In the genomic region with DNA sequence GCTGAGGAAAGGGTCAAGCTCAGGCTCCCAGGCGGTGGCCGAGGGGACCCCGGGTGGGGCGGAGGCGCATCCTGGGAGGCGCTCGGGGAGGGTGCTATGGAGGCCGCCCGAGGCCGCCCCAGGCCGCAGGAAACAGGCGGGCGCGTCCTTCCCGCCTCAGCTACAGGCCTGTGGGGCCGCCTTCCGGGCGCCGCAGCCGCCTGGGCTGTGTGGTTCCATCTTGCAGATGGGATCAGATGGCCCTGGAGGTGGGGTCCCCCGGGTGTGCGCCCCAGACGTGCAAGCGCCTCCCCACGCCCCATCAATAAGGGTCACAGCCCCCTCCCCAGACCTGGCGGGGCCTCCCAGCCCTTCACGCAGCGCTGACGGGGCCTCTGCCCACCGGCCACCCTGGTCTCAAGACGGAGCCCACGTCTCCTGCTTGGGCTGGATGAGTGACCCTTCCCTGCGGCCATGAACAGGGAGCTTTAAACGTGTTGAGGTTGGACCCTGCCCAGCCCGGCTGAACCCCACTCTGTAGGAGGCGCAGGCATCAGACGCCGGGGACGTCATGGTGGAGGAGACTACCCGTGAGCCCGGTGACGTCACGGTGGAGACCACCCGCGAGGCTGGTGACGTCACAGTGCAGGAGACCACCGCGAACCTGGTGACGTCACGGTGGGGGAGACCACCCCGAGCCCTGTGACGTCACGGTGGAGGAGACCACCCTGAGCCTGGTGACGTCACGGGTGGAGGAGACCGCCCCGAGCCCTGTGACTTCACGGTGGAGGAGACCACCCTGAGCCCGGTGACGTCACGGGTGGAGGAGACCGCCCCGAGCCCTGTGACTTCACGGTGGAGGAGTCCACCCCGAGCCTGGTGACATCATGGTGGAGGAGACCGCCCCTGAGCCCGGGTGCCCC, we compare ENCODE assay signal across 18 cellular contexts.
DNase-seq lines count a peak whose midpoint lies in the region; ATAC-seq and TF ChIP-seq lines count a peak whose summit lies in the region.
"Had no signal": no experiment of that assay in that cellular context is flagged by ENCODE, and none has a peak within 500 bp of the region (broad histone marks: within the 10 kb centered on the region; RNA-seq: fewer than 3 reads in every experiment).

No MANE protein-coding gene starts in this region.

- TF ChIP-seq POLR2A in esophagus muscularis mucosa (IDR thresholded peaks at IDR 0.05; ENCODE audit: low read depth) (no peak), testis (IDR thresholded peaks at IDR 0.05) (no peak)

- CTCF ChIA-PET in activated CD8-positive, alpha-beta memory T cell treated with anti-CD3 and anti-CD28 coated beads, Interleukin-2, amount 10 ng/mL, durations not matched to agents 7 days and 5 days (lab: Charles Lee) = interaction anchor here (0.8 kb wide), 1 partner anchor 192 kb away, joined by 3 read pairs; no protein-coding TSS in a partner anchor

- peaks cover 12% of the 10 kb centered on the region for H3K27me3 Mint-ChIP-seq in activated CD8-positive, alpha-beta memory T cell treated with anti-CD3 and anti-CD28 coated beads, Interleukin-2, amount 10 ng/mL, durations not matched to agents 7 days and 5 days

- TF ChIP-seq EP300 in esophagus muscularis mucosa (IDR thresholded peaks at IDR 0.05) = no peak

- WGBS in esophagus muscularis mucosa = 85% methylated on average over 16 of the region's 67 CpGs
- 77 to 80% methylated on average over 14 to 67 of the region's 67 CpGs for WGBS in testis, 2 donors

- H3K4me3 ChIP-seq in esophagus muscularis mucosa = peak overlapping the region; percentile 22 to 39 (median 26)
- H3K4me3 ChIP-seq in testis = peak overlapping the region; percentile 29 to 58
- H3K4me3 ChIP-seq: ovary had no signal

- no peak overlapping the region for H3K4me3 Mint-ChIP-seq in activated CD8-positive, alpha-beta memory T cell treated with anti-CD3 and anti-CD28 coated beads, Interleukin-2, amount 10 ng/mL, durations not matched to agents 7 days and 5 days
- H3K4me3 Mint-ChIP-seq: activated CD8-positive, alpha-beta T cell treated with anti-CD3 and anti-CD28 coated beads, Interleukin-2, amount 10 ng/mL, durations not matched to agents 7 days and 5 days; naive B cell had no signal

- H3K27ac ChIP-seq in esophagus muscularis mucosa (replicated peaks in 1 of 4) (no peak overlapping the region), testis (peak overlapping the region; percentile 24 to 69)
- H3K27ac ChIP-seq: ovary, uterus had no signal

- no peaks in the 10 kb centered on the region for H3K36me3 ChIP-seq in esophagus muscularis mucosa
- no peaks in the 10 kb centered on the region for H3K36me3 ChIP-seq in testis (ENCODE audit: low read depth, missing control alignments)
- H3K36me3 ChIP-seq: ovary, uterus had no signal

- peak; percentile 76 for ATAC-seq in activated CD8-positive, alpha-beta memory T cell treated with anti-CD3 and anti-CD28 coated beads, Interleukin-2, amount 10 ng/mL, durations not matched to agents 7 days and 5 days
- ATAC-seq: activated CD8-positive, alpha-beta T cell treated with anti-CD3 and anti-CD28 coated beads, Interleukin-2, amount 10 ng/mL, durations not matched to agents 7 days and 5 days had no signal

- peaks cover 5% of the 10 kb centered on the region for H3K4me1 Mint-ChIP-seq in activated CD8-positive, alpha-beta memory T cell treated with anti-CD3 and anti-CD28 coated beads, Interleukin-2, amount 10 ng/mL, durations not matched to agents 7 days and 5 days
- H3K4me1 Mint-ChIP-seq: naive B cell had no signal

- H3K36me3 Mint-ChIP-seq in activated CD8-positive, alpha-beta memory T cell treated with anti-CD3 and anti-CD28 coated beads, Interleukin-2, amount 10 ng/mL, durations not matched to agents 7 days and 5 days = no peaks in the 10 kb centered on the region
- H3K36me3 Mint-ChIP-seq: naive B cell had no signal

- H3K9me3 ChIP-seq in esophagus muscularis mucosa (no peaks in the 10 kb centered on the region), testis (no peaks in the 10 kb centered on the region)
- H3K9me3 ChIP-seq: ovary, uterus had no signal

- DNase-seq in activated CD8-positive, alpha-beta memory T cell treated with anti-CD3 and anti-CD28 coated beads, Interleukin-2, amount 10 ng/mL, durations not matched to agents 7 days and 5 days = no peak
- DNase-seq in activated CD8-positive, alpha-beta memory T cell treated with anti-CD3 and anti-CD28 coated beads for 24 hours = no peak
- no peak for DNase-seq in esophagus muscularis mucosa (ENCODE audit: extremely low spot score)
- DNase-seq in mesenteric fat pad (ENCODE audit: low spot score) = peak; percentile 87
- DNase-seq in testis = no peak
- no peak for DNase-seq in anterior cingulate cortex (lab: John Stamatoyannopoulos, UW)
- no peak for DNase-seq in GM19240 (ENCODE audit: insufficient read length, low spot score)
- DNase-seq in NCI-H345 treated with DMSO at 0.1 percent for 48 hours (lab: John Stamatoyannopoulos, UW; ENCODE audit: unreplicated experiment) = no peak
- DNase-seq: 8988T; activated CD8-positive, alpha-beta T cell treated with anti-CD3 and anti-CD28 coated beads, Interleukin-2, amount 10 ng/mL, durations not matched to agents 7 days and 5 days; AML-193; foreskin melanocyte; naive B cell; NCI-H1436; NCI-H526; stimulated activated naive CD4-positive, alpha-beta T cell treated with Interleukin-2 at 50 U/mL for 16 hours had no signal

- H3K27ac Mint-ChIP-seq in activated CD8-positive, alpha-beta memory T cell treated with anti-CD3 and anti-CD28 coated beads, Interleukin-2, amount 10 ng/mL, durations not matched to agents 7 days and 5 days = no peak overlapping the region
- H3K27ac Mint-ChIP-seq: activated CD8-positive, alpha-beta T cell treated with anti-CD3 and anti-CD28 coated beads, Interleukin-2, amount 10 ng/mL, durations not matched to agents 7 days and 5 days; naive B cell had no signal

- H3K9me3 Mint-ChIP-seq in activated CD8-positive, alpha-beta memory T cell treated with anti-CD3 and anti-CD28 coated beads, Interleukin-2, amount 10 ng/mL, durations not matched to agents 7 days and 5 days (ENCODE audit: low read depth) = no peaks in the 10 kb centered on the region

- H3K27me3 ChIP-seq in esophagus muscularis mucosa (peaks cover 0 to 18% (median 0%) of the 10 kb centered on the region in 4 donors), testis (no peaks in the 10 kb centered on the region)
- H3K27me3 ChIP-seq: ovary, uterus had no signal

- H3K4me1 ChIP-seq in esophagus muscularis mucosa = peaks cover 10 to 19% (median 15%) of the 10 kb centered on the region in 4 donors
- H3K4me1 ChIP-seq in testis = no peaks in the 10 kb centered on the region
- H3K4me1 ChIP-seq: uterus had no signal

- intact Hi-C loops in esophagus muscularis mucosa (cut with DNase I) (no loop called here), testis (cut with DNase I; ENCODE audit: low total_unique reads) (no loop called here)

- TF ChIP-seq CTCF in esophagus muscularis mucosa (IDR thresholded peaks at IDR 0.05) = no peak
- no peak for TF ChIP-seq CTCF in testis (IDR thresholded peaks at IDR 0.05)

Comparison
In these comparisons a context has a peak if more than half of its experiments do, and no peak if none do; other contexts are left out.
1. H3K27ac ChIP-seq: peak in testis (2 of 2); none in esophagus muscularis mucosa (0 of 4).